Comparison of ENCODE assay signal across 17 cellular contexts in the genomic region with DNA sequence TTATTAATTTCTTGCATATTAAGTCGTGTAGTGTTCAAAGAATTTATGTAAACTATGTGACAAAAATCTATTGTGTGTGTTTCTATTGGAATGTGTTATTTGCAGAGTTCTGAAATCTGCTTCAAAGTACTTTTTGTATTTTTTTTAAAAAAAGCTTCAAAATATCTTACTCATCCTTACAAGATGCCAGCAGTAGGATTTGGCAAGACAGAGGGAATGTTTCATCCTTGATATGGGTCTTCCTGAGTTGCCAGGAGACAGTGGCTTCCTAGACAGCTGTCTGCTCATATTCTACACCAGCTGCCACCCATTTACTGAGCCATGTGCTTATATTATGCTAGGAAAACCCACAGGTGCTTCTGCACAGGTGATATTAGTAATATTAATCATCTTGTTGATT. TPM values are rescaled to one million over a fixed set of nuclear protein-coding genes. Genes with fewer than 3 reads are reported as not detected.
A peak's percentile ranks its signal among the peaks of the same experiment; 100 is the strongest.
DNase-seq lines count a peak whose midpoint lies in the region; TF ChIP-seq lines count a peak whose summit lies in the region.
"Had no signal": no experiment of that assay in that cellular context is flagged by ENCODE, and none has a peak within 500 bp of the region (broad histone marks: within the 10 kb centered on the region; RNA-seq: fewer than 3 reads in every experiment).

No MANE protein-coding gene starts in this region.

- no peak overlapping the region for H3K4me3 Mint-ChIP-seq in activated naive CD8-positive, alpha-beta T cell treated with anti-CD3 and anti-CD28 coated beads for 36 hours
- H3K4me3 Mint-ChIP-seq: brain, CD14-positive monocyte, immature natural killer cell, mesothelial cell of epicardium had no signal

- H3K4me3 ChIP-seq in AG09309 (ENCODE audit: control insufficient read depth, low read depth, low read length) (no peak overlapping the region), GM23248 (no peak overlapping the region), adipocyte (ENCODE audit: low read length) (no peak overlapping the region), uterus (no peak overlapping the region), left ventricle myocardium inferior (no peak overlapping the region)
- H3K4me3 ChIP-seq: gastrocnemius medialis had no signal

- H3K36me3 Mint-ChIP-seq in activated naive CD8-positive, alpha-beta T cell treated with anti-CD3 and anti-CD28 coated beads for 36 hours = no peaks in the 10 kb centered on the region
- H3K36me3 Mint-ChIP-seq: brain, CD14-positive monocyte, immature natural killer cell, mesothelial cell of epicardium had no signal

- TF ChIP-seq POLR2A in uterus (IDR thresholded peaks at IDR 0.05) = no peak

- no peaks in the 10 kb centered on the region for H3K9me3 ChIP-seq in GM23248 (ENCODE audit: low read depth)
- no peaks in the 10 kb centered on the region for H3K9me3 ChIP-seq in adipocyte (ENCODE audit: control insufficient read depth, low read length)
- no peaks in the 10 kb centered on the region for H3K9me3 ChIP-seq in uterus
- no peaks in the 10 kb centered on the region for H3K9me3 ChIP-seq in left ventricle myocardium inferior (replicated peaks)
- H3K9me3 ChIP-seq: gastrocnemius medialis had no signal

- H3K9ac ChIP-seq in GM23248 (no peak overlapping the region), adipocyte (ENCODE audit: low read length) (no peak overlapping the region)
- H3K9ac ChIP-seq: parathyroid adenoma had no signal

- no peaks in the 10 kb centered on the region for H3K9me2 ChIP-seq in GM23248 (ENCODE audit: insufficient read depth)

- 0 out of 2 replicates have a peak overlapping the region, but pooled peaks have one; percentile 15 for H3K27ac ChIP-seq in GM23248
- H3K27ac ChIP-seq in uterus = no peak overlapping the region
- no peak overlapping the region for H3K27ac ChIP-seq in left ventricle myocardium inferior (replicated peaks)
- H3K27ac ChIP-seq: gastrocnemius medialis, parathyroid adenoma, WERI-Rb-1 had no signal

- H3K27me3 ChIP-seq in GM23248 (replicated peaks; ENCODE audit: insufficient read depth) (no peaks in the 10 kb centered on the region), adipocyte (replicated peaks; ENCODE audit: control insufficient read depth, insufficient read depth, low read length) (no peaks in the 10 kb centered on the region), uterus (no peaks in the 10 kb centered on the region), left ventricle myocardium inferior (ENCODE audit: low read depth) (no peaks in the 10 kb centered on the region)
- H3K27me3 ChIP-seq: gastrocnemius medialis had no signal

- no peaks in the 10 kb centered on the region for H4K20me1 ChIP-seq in GM23248 (ENCODE audit: insufficient read depth)

- no peaks in the 10 kb centered on the region for H3K27me3 Mint-ChIP-seq in activated naive CD8-positive, alpha-beta T cell treated with anti-CD3 and anti-CD28 coated beads for 36 hours
- H3K27me3 Mint-ChIP-seq: brain had no signal

- peak overlapping the region; percentile 35 for H3K4me2 ChIP-seq in GM23248 (ENCODE audit: unreplicated experiment)

- no peaks in the 10 kb centered on the region for H3K4me1 Mint-ChIP-seq in activated naive CD8-positive, alpha-beta T cell treated with anti-CD3 and anti-CD28 coated beads for 36 hours
- H3K4me1 Mint-ChIP-seq: CD14-positive monocyte, immature natural killer cell had no signal

- H3K9me3 Mint-ChIP-seq in activated naive CD8-positive, alpha-beta T cell treated with anti-CD3 and anti-CD28 coated beads for 36 hours = no peaks in the 10 kb centered on the region
- H3K9me3 Mint-ChIP-seq: brain, CD14-positive monocyte, immature natural killer cell, mesothelial cell of epicardium had no signal

- H3K36me3 ChIP-seq in GM23248 (ENCODE audit: low read depth) (no peaks in the 10 kb centered on the region), adipocyte (ENCODE audit: control insufficient read depth, insufficient read depth, low read length, severe bottlenecking) (no peaks in the 10 kb centered on the region), uterus (no peaks in the 10 kb centered on the region), left ventricle myocardium inferior (no peaks in the 10 kb centered on the region)
- H3K36me3 ChIP-seq: gastrocnemius medialis, WERI-Rb-1 had no signal

- WGBS in GM23248 (ENCODE audit: low coverage in 1 of 2, low lambda C conversion rate in 2 of 2, missing lambda C conversion rate in 2 of 2), 2 experiments = 0 to 4% methylated on average over 1 of the region's 1 CpG

- H3F3A ChIP-seq in GM23248 (ENCODE audit: insufficient read depth) = peaks cover 11% of the 10 kb centered on the region

- TF ChIP-seq CTCF in AG09309 (IDR thresholded peaks at IDR 0.05; ENCODE audit: control insufficient read depth, insufficient read depth, low read depth, low read length, missing control alignments) (no peak), uterus (IDR thresholded peaks at IDR 0.05) (no peak), left ventricle myocardium inferior (IDR thresholded peaks at IDR 0.05; ENCODE audit: borderline replicate concordance) (no peak)

- intact Hi-C loops in uterus (cut with DNase I; ENCODE audit: low total_unique reads) (no loop called here), left ventricle myocardium inferior (cut with micrococcal nuclease) (no loop called here)

- no peaks in the 10 kb centered on the region for H3K79me2 ChIP-seq in GM23248 (ENCODE audit: insufficient read depth)
- H3K79me2 ChIP-seq: parathyroid adenoma had no signal

- DNase-seq in AG09309 (ENCODE audit: low read depth) = peak; percentile 48
- DNase-seq in GM23248 = peak; percentile 90
- peak; percentile 52 for DNase-seq in adipocyte (ENCODE audit: low read depth)
- DNase-seq in iris pigment epithelial cell (ENCODE audit: low read depth) = peak; percentile 68
- no peak for DNase-seq in activated naive CD8-positive, alpha-beta T cell treated with anti-CD3 and anti-CD28 coated beads for 36 hours
- no peak for DNase-seq in uterus
- no peak for DNase-seq in OCI-M2 (lab: John Stamatoyannopoulos, UW; ENCODE audit: unreplicated experiment)
- DNase-seq in left ventricle myocardium inferior = no peak
- DNase-seq: activated gamma-delta T cell treated with Interleukin-2 at 50 U/mL for 16 hours; effector CD4-positive, alpha-beta T cell; gastrocnemius medialis; immature natural killer cell; WERI-Rb-1 had no signal

- no peak overlapping the region for H2AFZ ChIP-seq in GM23248
- H2AFZ ChIP-seq: parathyroid adenoma had no signal

- H3K27ac Mint-ChIP-seq in activated naive CD8-positive, alpha-beta T cell treated with anti-CD3 and anti-CD28 coated beads for 36 hours = no peak overlapping the region
- H3K27ac Mint-ChIP-seq: brain, CD14-positive monocyte, immature natural killer cell, mesothelial cell of epicardium had no signal

- in situ Hi-C loops in GM23248 (cut with MboI) = no loop called here

- peaks cover 11% of the 10 kb centered on the region for H3K4me1 ChIP-seq in GM23248 (ENCODE audit: insufficient read depth)
- peaks cover 8% of the 10 kb centered on the region for H3K4me1 ChIP-seq in adipocyte (ENCODE audit: control insufficient read depth, insufficient read depth, low read length)
- no peaks in the 10 kb centered on the region for H3K4me1 ChIP-seq in uterus
- no peaks in the 10 kb centered on the region for H3K4me1 ChIP-seq in left ventricle myocardium inferior
- H3K4me1 ChIP-seq: gastrocnemius medialis, parathyroid adenoma had no signal

RNA-seq across cellular contexts. Expression of gene EFCAB5, which starts 36.4 kb away (rescaled TPM):
- total RNA-seq in GM23248 (2014; rRNA removed; shearing (Covaris generic)) = not detected in 2 replicates
- 0.41 and 0.62 TPM in 2 replicates for polyA plus RNA-seq in GM23248 (2016; fragmentation: Nextera tagmentation; extraction: Ambion mirVana)
- total RNA-seq in activated naive CD8-positive, alpha-beta T cell treated with anti-CD3 and anti-CD28 coated beads for 36 hours = 1 to 10 TPM in 1 of 2 experiments, under 1 TPM in 1; 0.46 to 1.1 TPM
- total RNA-seq in uterus (under 1 TPM in 2 of 4 donors, not detected in 2; 0.27 to 0.97 TPM), left ventricle myocardium inferior (not detected)
- polyA plus RNA-seq: CD14-positive monocyte had no signal

RNA-seq across cellular contexts. Expression of gene SSH2, which starts 47.8 kb away (rescaled TPM):
- total RNA-seq in GM23248 (2014; rRNA removed; shearing (Covaris generic)) = 8.3 and 9.7 TPM in 2 replicates
- polyA plus RNA-seq in GM23248 (2016; fragmentation: Nextera tagmentation; extraction: Ambion mirVana) = 16.3 and 18.9 TPM in 2 replicates
- total RNA-seq in activated naive CD8-positive, alpha-beta T cell treated with anti-CD3 and anti-CD28 coated beads for 36 hours = 10 to 100 TPM; 26.7 to 26.8 TPM
- total RNA-seq in uterus (10 to 100 TPM in 2 of 4 donors, 1 to 10 TPM in 2; 6.9 to 36.9 (median 11.5) TPM), left ventricle myocardium inferior (28.6 TPM)

Comparison
In these comparisons a context has a peak if more than half of its experiments do, and no peak if none do; other contexts are left out.
1. DNase-seq: peak in AG09309 (single experiment), GM23248 (single experiment), adipocyte (single experiment) and iris pigment epithelial cell (single experiment); none in activated naive CD8-positive, alpha-beta T cell treated with anti-CD3 and anti-CD28 coated beads for 36 hours (single experiment), uterus (0 of 2), OCI-M2 (single experiment) and left ventricle myocardium inferior (single experiment).